In genomic region chr1:84969489-84970250, GRCh38 we compare ENCODE assay signal across 11 cellular contexts. TPM values are rescaled to one million over a fixed set of nuclear protein-coding genes. Genes with fewer than 3 reads are reported as not detected.
DNase-seq lines count a peak whose midpoint lies in the region; ATAC-seq and TF ChIP-seq lines count a peak whose summit lies in the region.
"Had no signal": no experiment of that assay in that cellular context is flagged by ENCODE, and none has a peak within 500 bp of the region (broad histone marks: within the 10 kb centered on the region; RNA-seq: fewer than 3 reads in every experiment).

No MANE protein-coding gene starts in this region.

- ATAC-seq in GM18907 (IDR thresholded peaks at IDR 0.05; ENCODE audit: unreplicated experiment) = peak; percentile 58
- peak; percentile 35 for ATAC-seq in HG02852 (IDR thresholded peaks at IDR 0.05; ENCODE audit: unreplicated experiment)
- peak; percentile 67 for ATAC-seq in activated B cell treated with CpG ODN at 0.5 μM for 24 hours (ENCODE audit: low read depth)
- no peak for ATAC-seq in heart left ventricle

- WGBS in heart left ventricle, 4 donors = 91 to 96% (median 95%) methylated on average over 7 of the region's 7 CpGs

- H3K4me3 Mint-ChIP-seq in CD8-positive, alpha-beta memory T cell = peak overlapping the region in 2 of 7 donors; percentile 17 to 39
- H3K4me3 Mint-ChIP-seq in activated B cell treated with CpG ODN at 0.5 μM for 24 hours = no peak overlapping the region

- H3K27ac ChIP-seq in CD8-positive, alpha-beta memory T cell (ENCODE audit: low read depth, low read length) = no peak overlapping the region
- H3K27ac ChIP-seq in heart left ventricle = no peak overlapping the region

- no peak overlapping the region for H3K4me3 ChIP-seq in CD8-positive, alpha-beta memory T cell (ENCODE audit: low read length)
- no peak overlapping the region for H3K4me3 ChIP-seq in heart left ventricle

- TF ChIP-seq POLR2A in heart left ventricle (IDR thresholded peaks at IDR 0.05) = no peak

- peak overlapping the region in 5 of 8 donors; percentile 50 to 82 (median 61) for H3K27ac Mint-ChIP-seq in CD8-positive, alpha-beta memory T cell
- H3K27ac Mint-ChIP-seq in activated B cell treated with CpG ODN at 0.5 μM for 24 hours = no peak overlapping the region
- H3K27ac Mint-ChIP-seq: progenitor cell of endocrine pancreas had no signal

- H3K27me3 ChIP-seq in CD8-positive, alpha-beta memory T cell (ENCODE audit: insufficient read depth, low read length, poor library complexity, severe bottlenecking) = no peaks in the 10 kb centered on the region
- no peaks in the 10 kb centered on the region for H3K27me3 ChIP-seq in heart left ventricle

- H3K36me3 Mint-ChIP-seq in CD8-positive, alpha-beta memory T cell = peaks cover 0 to 25% (median 7%) of the 10 kb centered on the region in 3 donors
- peaks cover 38% of the 10 kb centered on the region for H3K36me3 Mint-ChIP-seq in activated B cell treated with CpG ODN at 0.5 μM for 24 hours (ENCODE audit: low read depth)

- H3K4me1 ChIP-seq in CD8-positive, alpha-beta memory T cell (ENCODE audit: insufficient read depth, low read length) = peaks cover 8% of the 10 kb centered on the region
- no peaks in the 10 kb centered on the region for H3K4me1 ChIP-seq in heart left ventricle

- CTCF ChIA-PET in CD8-positive, alpha-beta memory T cell (lab: Charles Lee) = interaction anchor here (3.8 kb wide), 1 partner anchor 25 kb away, joined by 26 read pairs; no protein-coding TSS in a partner anchor
- CTCF ChIA-PET in activated B cell treated with CpG ODN at 0.5 μM for 24 hours (lab: Charles Lee) = interaction anchor here (1.3 kb wide), 1 partner anchor 25 kb away, joined by 3 read pairs; no protein-coding TSS in a partner anchor

- intact Hi-C loops in activated B cell treated with CpG ODN at 0.5 μM for 24 hours (cut with micrococcal nuclease) = no loop called here
- intact Hi-C loops in heart left ventricle (cut with DNase I) = no loop called here

- TF ChIP-seq CTCF in activated B cell treated with CpG ODN at 0.5 μM for 24 hours (IDR thresholded peaks at IDR 0.05) (no peak), heart left ventricle (IDR thresholded peaks at IDR 0.05) (no peak)

- H3K9me3 Mint-ChIP-seq in CD8-positive, alpha-beta memory T cell = no peaks in the 10 kb centered on the region
- no peaks in the 10 kb centered on the region for H3K9me3 Mint-ChIP-seq in activated B cell treated with CpG ODN at 0.5 μM for 24 hours

- no peaks in the 10 kb centered on the region for H3K27me3 Mint-ChIP-seq in CD8-positive, alpha-beta memory T cell
- H3K27me3 Mint-ChIP-seq in activated B cell treated with CpG ODN at 0.5 μM for 24 hours = no peaks in the 10 kb centered on the region
- H3K27me3 Mint-ChIP-seq: progenitor cell of endocrine pancreas had no signal

- H3K36me3 ChIP-seq in CD8-positive, alpha-beta memory T cell (ENCODE audit: insufficient read depth, low read length) = no peaks in the 10 kb centered on the region
- no peaks in the 10 kb centered on the region for H3K36me3 ChIP-seq in heart left ventricle

- peaks cover 31 to 53% (median 48%) of the 10 kb centered on the region in 3 donors for H3K4me1 Mint-ChIP-seq in CD8-positive, alpha-beta memory T cell
- H3K4me1 Mint-ChIP-seq in activated B cell treated with CpG ODN at 0.5 μM for 24 hours = peaks cover 46% of the 10 kb centered on the region

- DNase-seq in CD8-positive, alpha-beta memory T cell = no peak
- no peak for DNase-seq in activated B cell treated with CpG ODN at 0.5 μM for 24 hours
- DNase-seq in hippocampal formation (lab: John Stamatoyannopoulos, UW) = no peak
- no peak for DNase-seq in T-helper 9 cell
- DNase-seq in heart left ventricle = no peak
- DNase-seq in NCI-H1417 (lab: John Stamatoyannopoulos, UW) = no peak
- DNase-seq: C1 segment of cervical spinal cord, NCI-H1048 had no signal

- no peaks in the 10 kb centered on the region for H3K9me3 ChIP-seq in CD8-positive, alpha-beta memory T cell (ENCODE audit: low read length)
- no peaks in the 10 kb centered on the region for H3K9me3 ChIP-seq in heart left ventricle

- POLR2A ChIA-PET in CD8-positive, alpha-beta memory T cell (lab: Charles Lee) = no interaction called here
- POLR2A ChIA-PET in activated B cell treated with CpG ODN at 0.5 μM for 24 hours (lab: Charles Lee) = no interaction called here

RNA-seq across cellular contexts. Expression of gene MCOLN2, which starts 27.2 kb away (rescaled TPM):
- 100 to 1,000 TPM; 103 to 110 TPM for total RNA-seq in CD8-positive, alpha-beta memory T cell
- 18.7 TPM for polyA plus RNA-seq in CD8-positive, alpha-beta memory T cell
- total RNA-seq in activated B cell treated with CpG ODN at 0.5 μM for 24 hours = 60.1 and 80.2 TPM in 2 replicates
- 1 to 10 TPM in 2 of 9 donors, under 1 TPM in 1, not detected in 6; 0.12 to 2.9 (median 1.1) TPM for total RNA-seq in heart left ventricle
- not detected for polyA plus RNA-seq in heart left ventricle

Comparison
In these comparisons a context has a peak if more than half of its experiments do, and no peak if none do; other contexts are left out.
1. ATAC-seq: peak in GM18907 (single experiment), HG02852 (single experiment) and activated B cell treated with CpG ODN at 0.5 μM for 24 hours (single experiment); none in heart left ventricle (0 of 4).
2. RNA of gene MCOLN2, which starts 27.2 kb away (total RNA-seq): 103 to 110 TPM in CD8-positive, alpha-beta memory T cell and 60.1 to 80.2 TPM in activated B cell treated with CpG ODN at 0.5 μM for 24 hours; 0.12 to 2.9 TPM in heart left ventricle; every median in the first group is over 10 times any median in the second.